ENCODE assay signal across 24 cellular contexts in the genomic region with DNA sequence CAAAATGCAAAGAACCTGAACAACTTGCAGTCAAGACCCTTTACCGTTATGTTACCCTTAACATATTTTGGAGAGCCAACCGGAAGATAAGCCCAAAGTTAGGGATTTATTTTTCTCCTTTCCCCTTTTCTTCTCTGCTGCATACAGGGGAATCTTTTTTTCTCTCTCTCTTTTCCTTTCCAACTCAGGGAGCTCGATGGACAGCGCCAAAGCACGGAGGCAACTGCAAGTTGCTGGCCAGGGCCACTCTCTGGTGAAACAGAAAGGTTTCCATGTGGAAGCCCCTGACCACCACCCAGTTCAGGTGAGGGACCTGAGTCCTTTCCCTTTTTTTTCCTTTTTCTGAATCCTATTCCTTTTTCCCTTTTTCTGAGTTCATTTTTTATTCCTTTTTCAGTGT.
"Had no signal": no experiment of that assay in that cellular context is flagged by ENCODE, and none has a peak within 500 bp of the region (broad histone marks: within the 10 kb centered on the region; RNA-seq: fewer than 3 reads in every experiment).

No MANE protein-coding gene starts in this region.

- ATAC-seq: activated CD4-positive, CD25-positive, alpha-beta regulatory T cell treated with anti-CD3 and anti-CD28 coated beads, Interleukin-2, amount 50 U/mL, for 24 hours; activated CD8-positive, alpha-beta T cell treated with anti-CD3 and anti-CD28 coated beads, Interleukin-2, amount 10 ng/mL, durations not matched to agents 7 days and 5 days; activated naive CD8-positive, alpha-beta T cell treated with anti-CD3 and anti-CD28 coated beads, Interleukin-2, amount 50 U/mL, for 24 hours; left ventricle myocardium superior; natural killer cell; pancreas; psoas muscle had no signal

- H3K27ac Mint-ChIP-seq: activated CD8-positive, alpha-beta T cell treated with anti-CD3 and anti-CD28 coated beads, Interleukin-2, amount 10 ng/mL, durations not matched to agents 7 days and 5 days; activated naive CD8-positive, alpha-beta T cell treated with anti-CD3 and anti-CD28 coated beads, Interleukin-2, amount 50 U/mL, for 24 hours; activated T-helper 1 cell treated with anti-CD3 and anti-CD28 coated beads, Interleukin-12 subunit alpha, Interleukin-12 subunit beta, Interleukin-2, Interleukin-4 antibody, amounts not matched to agents 30 ng/mL and 10 ng/mL and 1 ng/mL, durations not matched to agents 14 hours and 24 hours and 36 hours; brain; natural killer cell; stimulated activated naive CD8-positive, alpha-beta T cell treated with anti-CD3 and anti-CD28 coated beads, Interleukin-15, Interleukin-2, amounts not matched to agents 100 ng/mL and 50 ng/mL, for 24 hours had no signal

- H3K27me3 ChIP-seq: pancreas, right atrium auricular region, tibial nerve had no signal

- DNase-seq: activated CD4-positive, alpha-beta T cell treated with anti-CD3 and anti-CD28 coated beads, Interleukin-2, amount 50 U/mL, for 1 hour; activated CD8-positive, alpha-beta T cell treated with anti-CD3 and anti-CD28 coated beads, Interleukin-2, amount 10 ng/mL, durations not matched to agents 7 days and 5 days; activated gamma-delta T cell; activated naive CD4-positive, alpha-beta T cell treated with anti-CD3 and anti-CD28 coated beads, Interleukin-2, amount 50 U/mL, for 16 hours; activated naive CD8-positive, alpha-beta T cell treated with anti-CD3 and anti-CD28 coated beads, Interleukin-2, amount 50 U/mL, for 24 hours; anterior cingulate cortex; dermis blood vessel endothelial cell; effector CD8-positive, alpha-beta T cell; erythroblast; glutamatergic neuron; hypothalamus; left ventricle myocardium superior; midbrain; natural killer cell; pancreas; psoas muscle; stimulated activated CD4-positive, alpha-beta T cell treated with anti-CD3 and anti-CD28 coated beads, Interleukin-12 subunit alpha, Interleukin-12 subunit beta, amount 100 ng/mL, for 4 hours; substantia nigra had no signal

- H3K9me3 Mint-ChIP-seq: activated naive CD8-positive, alpha-beta T cell treated with anti-CD3 and anti-CD28 coated beads, Interleukin-2, amount 50 U/mL, for 24 hours; activated T-helper 1 cell treated with anti-CD3 and anti-CD28 coated beads, Interleukin-12 subunit alpha, Interleukin-12 subunit beta, Interleukin-2, Interleukin-4 antibody, amounts not matched to agents 30 ng/mL and 10 ng/mL and 1 ng/mL, durations not matched to agents 14 hours and 24 hours and 36 hours; brain; natural killer cell; stimulated activated naive CD8-positive, alpha-beta T cell treated with anti-CD3 and anti-CD28 coated beads, Interleukin-15, Interleukin-2, amounts not matched to agents 100 ng/mL and 50 ng/mL, for 24 hours had no signal

- H3K27me3 Mint-ChIP-seq: activated naive CD8-positive, alpha-beta T cell treated with anti-CD3 and anti-CD28 coated beads, Interleukin-2, amount 50 U/mL, for 24 hours; stimulated activated naive CD8-positive, alpha-beta T cell treated with anti-CD3 and anti-CD28 coated beads, Interleukin-15, Interleukin-2, amounts not matched to agents 100 ng/mL and 50 ng/mL, for 24 hours had no signal

- H3K9me3 ChIP-seq: pancreas, psoas muscle, right atrium auricular region, tibial nerve had no signal

- H3K4me3 Mint-ChIP-seq: activated CD8-positive, alpha-beta T cell treated with anti-CD3 and anti-CD28 coated beads, Interleukin-2, amount 10 ng/mL, durations not matched to agents 7 days and 5 days; activated naive CD8-positive, alpha-beta T cell treated with anti-CD3 and anti-CD28 coated beads, Interleukin-2, amount 50 U/mL, for 24 hours; activated T-helper 1 cell treated with anti-CD3 and anti-CD28 coated beads, Interleukin-12 subunit alpha, Interleukin-12 subunit beta, Interleukin-2, Interleukin-4 antibody, amounts not matched to agents 30 ng/mL and 10 ng/mL and 1 ng/mL, durations not matched to agents 14 hours and 24 hours and 36 hours; brain; natural killer cell; stimulated activated naive CD8-positive, alpha-beta T cell treated with anti-CD3 and anti-CD28 coated beads, Interleukin-15, Interleukin-2, amounts not matched to agents 100 ng/mL and 50 ng/mL, for 24 hours had no signal

- H3K36me3 ChIP-seq: pancreas, right atrium auricular region, tibial nerve had no signal

- H3K4me1 ChIP-seq: pancreas, psoas muscle, right atrium auricular region, tibial nerve had no signal

- H3K36me3 Mint-ChIP-seq: brain, natural killer cell had no signal

- H3K4me3 ChIP-seq: pancreas, psoas muscle, right atrium auricular region, tibial nerve had no signal

- H3K27ac ChIP-seq: pancreas, psoas muscle, right atrium auricular region, tibial nerve had no signal
